9 cellular contexts compared by ENCODE assay signal in the genomic region with DNA sequence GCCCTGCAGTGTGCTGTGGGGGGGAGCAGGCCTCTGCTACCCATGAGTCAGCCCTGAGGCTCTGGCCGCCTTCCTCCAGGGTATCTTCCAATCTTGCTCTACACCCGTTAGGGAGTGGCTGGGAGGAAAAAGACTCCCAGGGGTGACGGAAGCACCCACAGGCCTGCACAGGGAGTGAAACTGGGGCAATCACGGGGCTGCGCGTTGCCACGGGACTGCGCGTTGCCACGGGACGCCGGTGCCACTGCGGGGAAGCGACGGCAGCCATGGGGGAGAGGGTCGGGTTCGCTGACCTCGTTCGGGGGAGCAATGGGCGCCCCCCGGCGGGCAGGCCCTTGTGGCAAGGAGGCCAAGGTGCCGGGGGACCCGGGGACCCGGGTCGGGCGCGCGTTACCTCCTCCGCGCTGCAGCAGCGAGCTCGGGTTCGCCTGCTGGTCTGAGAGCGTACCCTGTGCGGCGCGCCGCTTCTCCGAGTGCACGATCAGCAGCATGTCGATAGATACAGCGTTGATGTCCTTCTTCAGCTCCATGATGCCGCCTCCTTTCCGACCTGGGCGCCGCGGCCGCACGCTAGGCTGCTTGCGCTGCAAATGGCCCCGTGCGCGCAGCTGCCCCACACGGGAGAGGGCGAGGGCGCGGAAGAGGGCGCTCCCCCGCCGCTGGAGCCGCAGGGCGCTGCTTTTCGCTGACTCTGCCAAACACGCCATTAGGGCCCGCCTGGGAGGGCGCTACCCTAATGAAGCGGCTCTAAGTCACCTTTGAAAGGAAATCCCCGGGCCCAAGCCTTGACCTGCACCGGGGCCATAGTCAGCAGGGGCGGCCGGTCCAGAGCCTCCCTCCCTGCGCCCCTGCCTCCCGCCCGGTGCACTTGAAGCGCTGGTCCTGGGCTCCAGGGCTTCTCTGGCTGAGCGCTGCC. TPM values are rescaled to one million over a fixed set of nuclear protein-coding genes. Genes with fewer than 3 reads are reported as not detected.
DNase-seq lines count a peak whose midpoint lies in the region; ATAC-seq, FAIRE-seq and TF ChIP-seq lines count a peak whose summit lies in the region.
"Had no signal": no experiment of that assay in that cellular context is flagged by ENCODE, and none has a peak within 500 bp of the region (broad histone marks: within the 10 kb centered on the region; RNA-seq: fewer than 3 reads in every experiment).

Gene KY, minus strand, starts transcription at position 592 of the 916 bp plus-strand sequence. Its CDS starts 62 bp downstream, at position 530.

- in situ Hi-C loops in ACHN (cut with HindIII; ENCODE audit: low pct_ligation_motif_present, low pct_unique_long_range_greater_than_20kb, low sequenced_read_pairs): no loop called here

- ATAC-seq in HG03571 (IDR thresholded peaks at IDR 0.05; ENCODE audit: unreplicated experiment) (no peak), GM19452 (IDR thresholded peaks at IDR 0.05; ENCODE audit: unreplicated experiment) (no peak)
- ATAC-seq: GM12878 had no signal

- H3K36me3 ChIP-seq in ascending aorta (no peaks in the 10 kb centered on the region), prostate gland (no peaks in the 10 kb centered on the region)

- H3K4me3 ChIP-seq in ascending aorta (peak within 1 kb of the TSS; percentile 65 to 72), prostate gland (peak within 1 kb of the TSS; percentile 27 to 30)
- H3K4me3 ChIP-seq: GM12878 had no signal

- FAIRE-seq in HTR-8/SVneo (lab: Jason Lieb, UNC): peak; percentile 46
- FAIRE-seq: GM12878 had no signal

- intact Hi-C loops in ascending aorta (cut with DNase I) (loop anchor here (2.0 kb wide), 1 partner anchor 26 kb away; no protein-coding TSS in a partner anchor), prostate gland (cut with DNase I) (loop anchor here (2.0 to 10.0 kb wide), 2 partner anchors 74 to 104 kb away; no protein-coding TSS in a partner anchor)

- TF ChIP-seq POLR2A in prostate gland (IDR thresholded peaks at IDR 0.05): no peak

- H3K4me1 ChIP-seq in ascending aorta (peaks cover 4 to 16% of the 10 kb centered on the region in 2 donors), prostate gland (replicated peaks) (no peaks in the 10 kb centered on the region)

- peak within 1 kb of the TSS; percentile 59 to 76 for H3K27ac ChIP-seq in ascending aorta
- H3K27ac ChIP-seq in prostate gland: peak within 1 kb of the TSS; percentile 51 to 67

- DNase-seq in ACHN (peak; percentile 24), HTR-8/SVneo (ENCODE audit: insufficient read length, low spot score) (peak; percentile 37), ascending aorta (ENCODE audit: low spot score in 2 of 2) (peak in 1 of 2 donors; percentile 73), hepatic stellate cell (ENCODE audit: low spot score) (peak; percentile 63), prostate gland (ENCODE audit: low spot score) (peak; percentile 18), SKM-1 (lab: John Stamatoyannopoulos, UW; ENCODE audit: unreplicated experiment) (no peak)

- H3K27me3 ChIP-seq in ascending aorta: no peaks in the 10 kb centered on the region
- H3K27me3 ChIP-seq in prostate gland (replicated peaks; ENCODE audit: insufficient read depth): no peaks in the 10 kb centered on the region

- WGBS in prostate gland: 12% methylated on average over 43 of the region's 77 CpGs

- H3K9me3 ChIP-seq in ascending aorta: no peaks in the 10 kb centered on the region
- no peaks in the 10 kb centered on the region for H3K9me3 ChIP-seq in prostate gland

- TF ChIP-seq CTCF in ascending aorta (IDR thresholded peaks at IDR 0.05) (peak in 2 of 3 experiments; percentile 30 to 61), prostate gland (IDR thresholded peaks at IDR 0.05) (no peak)

RNA-seq across cellular contexts. Expression of gene KY, which starts in this region (rescaled TPM):
- total RNA-seq in ascending aorta: 0.43 TPM
- total RNA-seq in prostate gland: 1 to 10 TPM; 1.4 to 1.7 TPM
- total RNA-seq: GM12878 had no signal

Comparison
In these comparisons a context has a peak if more than half of its experiments do, and no peak if none do; other contexts are left out.
1. CTCF ChIP-seq: peak in ascending aorta (2 of 3); none in prostate gland (0 of 4).